8 cellular contexts compared by ENCODE assay signal in the genomic region with DNA sequence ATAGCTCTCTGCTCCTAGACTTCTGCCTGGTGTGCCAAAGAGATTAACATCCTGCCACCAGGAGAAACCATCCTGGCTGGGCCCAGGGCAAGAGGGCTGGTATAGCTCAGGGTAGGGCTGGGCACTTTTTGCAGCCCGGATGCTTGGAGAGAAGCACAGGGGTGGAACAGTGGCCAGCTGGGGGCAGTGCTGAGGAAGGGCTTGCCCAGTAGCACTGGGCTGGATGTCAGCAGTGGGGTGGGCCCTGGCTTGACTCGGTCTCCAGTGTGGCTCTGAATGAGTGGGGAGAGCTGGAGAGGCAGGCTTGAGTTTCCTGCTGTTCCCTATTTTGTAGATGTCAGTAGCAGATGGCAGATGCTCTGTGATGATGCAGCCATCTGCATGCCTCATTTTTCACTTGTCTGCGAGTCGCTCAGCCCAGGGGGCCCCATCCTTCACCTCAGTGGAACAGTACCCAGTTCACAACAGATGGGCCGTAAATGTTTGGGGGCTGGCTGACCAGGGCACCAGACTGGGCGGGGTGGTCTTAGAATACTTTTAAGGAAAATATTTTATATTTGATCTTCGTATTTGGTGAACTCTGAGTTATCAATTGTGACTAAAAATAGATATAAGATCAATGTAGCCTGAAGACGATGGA. TPM values are rescaled to one million over a fixed set of nuclear protein-coding genes. Genes with fewer than 3 reads are reported as not detected.
DNase-seq lines count a peak whose midpoint lies in the region; ATAC-seq, FAIRE-seq and TF ChIP-seq lines count a peak whose summit lies in the region.

No MANE protein-coding gene starts in this region.

- H3K27ac Mint-ChIP-seq in CD4-positive, alpha-beta memory T cell = peak overlapping the region in 2 of 7 donors; percentile 57 to 72

- peaks cover 0 to 8% (median 4%) of the 10 kb centered on the region in 4 donors for H3K4me1 Mint-ChIP-seq in CD4-positive, alpha-beta memory T cell

- H3K36me3 Mint-ChIP-seq in CD4-positive, alpha-beta memory T cell = peaks cover 9 to 23% of the 10 kb centered on the region in 2 donors

- H3K27ac ChIP-seq in CD4-positive, alpha-beta memory T cell (ENCODE audit: low read depth, low read length) = no peak overlapping the region

- CTCF ChIA-PET in CD4-positive, alpha-beta memory T cell (lab: Charles Lee; ENCODE audit: partially characterized antibody) = interaction anchor here (0.7 to 4.1 kb wide), 14 partner anchors 9 to 283 kb away, joined by 3 to 30 read pairs (median 4); a partner anchor contains a TSS

- TF ChIP-seq POLR2A in GM12892 (IDR thresholded peaks at IDR 0.05; ENCODE audit: low read depth, low read length) = no peak

- H3K4me1 ChIP-seq in CD4-positive, alpha-beta memory T cell (ENCODE audit: insufficient read depth, low read length) = no peaks in the 10 kb centered on the region

- POLR2A ChIA-PET in CD4-positive, alpha-beta memory T cell (lab: Charles Lee; ENCODE audit: partially characterized antibody) = no interaction called here

- DNase-seq in CD4-positive, alpha-beta memory T cell = peak in 4 of 5 donors; percentile 18 to 33 (median 24)
- peak; percentile 86 for DNase-seq in NCI-H1694 treated with DMSO at 0.1 percent for 48 hours (lab: John Stamatoyannopoulos, UW)
- peak; percentile 3 for DNase-seq in activated T-helper 9 cell treated with anti-CD3 and anti-CD28 coated beads, Interleukin-2, amount 50 U/mL, for 16 hours (ENCODE audit: low read depth)
- peak; percentile 49 for DNase-seq in left cardiac atrium
- DNase-seq in stimulated activated CD8-positive, alpha-beta memory T cell treated with anti-CD3 and anti-CD28 coated beads, Interleukin-15, amount 100 ng/mL, for 24 hours (ENCODE audit: low read depth) = peak; percentile 3
- no peak for DNase-seq in NCI-H510A (lab: John Stamatoyannopoulos, UW)
- DNase-seq in NCI-H2227 treated with DMSO at 0.1 percent for 48 hours (lab: John Stamatoyannopoulos, UW) = no peak
- no peak for DNase-seq in GM12892 (ENCODE audit: insufficient read length)

- FAIRE-seq in GM12892 (lab: Jason Lieb, UNC) = no peak

- no peak overlapping the region for H3K4me3 Mint-ChIP-seq in CD4-positive, alpha-beta memory T cell

- peaks cover 3 to 4% of the 10 kb centered on the region in 2 donors for H3K27me3 Mint-ChIP-seq in CD4-positive, alpha-beta memory T cell

- peaks cover 10% of the 10 kb centered on the region for H3K36me3 ChIP-seq in CD4-positive, alpha-beta memory T cell (ENCODE audit: insufficient read depth, low read length)

- peak; percentile 50 to 68 for ATAC-seq in left cardiac atrium

- H3K9me3 Mint-ChIP-seq in CD4-positive, alpha-beta memory T cell = peaks cover 0 to 3% (median 0%) of the 10 kb centered on the region in 8 donors

- no peaks in the 10 kb centered on the region for H3K9me3 ChIP-seq in CD4-positive, alpha-beta memory T cell (ENCODE audit: control insufficient read depth in 1 of 2, low read length in 2 of 2)

- intact Hi-C loops in CD4-positive, alpha-beta memory T cell (cut with micrococcal nuclease) = no loop called here
- intact Hi-C loops in left cardiac atrium (cut with DNase I) = no loop called here

- no peaks in the 10 kb centered on the region for H3K27me3 ChIP-seq in CD4-positive, alpha-beta memory T cell (ENCODE audit: insufficient read depth, low read length)

- no peak overlapping the region for H3K4me3 ChIP-seq in CD4-positive, alpha-beta memory T cell (ENCODE audit: low read length in 2 of 2)

RNA-seq across cellular contexts. Expression of a gene that starts 56.4 kb away (rescaled TPM):
- not detected for total RNA-seq in CD4-positive, alpha-beta memory T cell
- polyA plus RNA-seq in CD4-positive, alpha-beta memory T cell = not detected
- total RNA-seq in left cardiac atrium = under 1 TPM in 1 of 2 donors, not detected in 1; 0.32 TPM
- polyA plus RNA-seq in GM12892 (2012; ENCODE audit: missing spikeins) = not detected

Comparison
In these comparisons a context has a peak if more than half of its experiments do, and no peak if none do; other contexts are left out.
1. DNase-seq: peak in CD4-positive, alpha-beta memory T cell (4 of 5), NCI-H1694 treated with DMSO at 0.1 percent for 48 hours (single experiment), activated T-helper 9 cell treated with anti-CD3 and anti-CD28 coated beads, Interleukin-2, amount 50 U/mL, for 16 hours (single experiment), left cardiac atrium (single experiment) and stimulated activated CD8-positive, alpha-beta memory T cell treated with anti-CD3 and anti-CD28 coated beads, Interleukin-15, amount 100 ng/mL, for 24 hours (single experiment); none in NCI-H510A (single experiment), NCI-H2227 treated with DMSO at 0.1 percent for 48 hours (single experiment) and GM12892 (single experiment).